ENCODE assay signal across 11 cellular contexts in the genomic region with DNA sequence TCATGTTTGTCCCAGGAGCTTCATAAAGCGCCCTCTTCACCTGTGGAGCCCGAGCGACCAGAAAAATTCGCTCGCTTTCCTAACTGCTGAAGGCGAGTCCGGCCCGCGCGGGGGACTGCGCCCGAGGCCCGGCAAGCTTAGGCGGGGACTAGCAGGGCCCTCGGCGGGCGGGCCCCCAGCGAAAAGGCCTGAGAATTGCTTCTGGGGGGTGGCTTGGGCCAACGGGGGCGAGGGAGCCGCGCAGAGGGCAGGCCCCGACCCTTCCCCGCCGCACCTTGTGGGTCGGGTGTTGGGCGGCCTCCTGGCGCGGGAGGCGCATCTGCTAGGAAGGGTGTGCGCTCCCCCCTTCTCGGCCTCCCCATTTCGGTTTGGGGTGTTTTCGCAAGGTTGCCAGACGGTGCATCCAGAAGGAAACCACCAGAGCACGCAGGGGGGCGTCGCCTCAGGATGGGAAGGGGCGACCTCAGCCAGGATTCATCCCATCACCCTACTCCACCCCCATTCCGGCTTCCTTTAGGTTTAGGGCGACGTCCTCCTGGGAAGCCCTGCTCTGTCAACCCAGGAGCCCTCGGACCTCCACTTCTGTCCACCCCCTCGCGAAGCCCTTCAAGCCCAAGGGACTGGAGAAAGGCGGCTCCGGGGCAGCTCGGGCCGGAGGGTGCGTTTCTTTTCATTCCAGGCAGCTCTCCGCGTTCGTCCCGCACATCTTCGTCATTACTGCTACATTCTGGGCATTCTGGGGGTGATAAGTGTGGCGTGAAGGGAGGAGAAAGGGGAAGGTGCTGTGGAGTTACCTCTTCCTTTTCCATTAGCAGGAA. TPM values are rescaled to one million over a fixed set of nuclear protein-coding genes. Genes with fewer than 3 reads are reported as not detected.
DNase-seq lines count a peak whose midpoint lies in the region; ATAC-seq and TF ChIP-seq lines count a peak whose summit lies in the region.
"Had no signal": no experiment of that assay in that cellular context is flagged by ENCODE, and none has a peak within 500 bp of the region (broad histone marks: within the 10 kb centered on the region; RNA-seq: fewer than 3 reads in every experiment).

No MANE protein-coding gene starts in this region.

- peaks cover 11% of the 10 kb centered on the region for H3K36me3 Mint-ChIP-seq in activated CD4-positive, alpha-beta T cell treated with anti-CD3 and anti-CD28 coated beads, Interleukin-2, amount 10 ng/mL, durations not matched to agents 7 days and 5 days (ENCODE audit: low read depth)
- H3K36me3 Mint-ChIP-seq in endothelial cell (ENCODE audit: low read depth, unreplicated experiment) (peaks cover 6% of the 10 kb centered on the region), neural progenitor cell (peaks cover 10% of the 10 kb centered on the region)

- H3K9me3 Mint-ChIP-seq in activated CD4-positive, alpha-beta T cell treated with anti-CD3 and anti-CD28 coated beads, Interleukin-2, amount 10 ng/mL, durations not matched to agents 7 days and 5 days, result no peaks in the 10 kb centered on the region
- no peaks in the 10 kb centered on the region for H3K9me3 Mint-ChIP-seq in endothelial cell (ENCODE audit: unreplicated experiment)
- H3K9me3 Mint-ChIP-seq in neural progenitor cell, result no peaks in the 10 kb centered on the region

- peak overlapping the region; percentile 78 for H3K4me2 ChIP-seq in neural progenitor cell

- peak overlapping the region; percentile 41 for H3K4me3 Mint-ChIP-seq in activated CD4-positive, alpha-beta T cell treated with anti-CD3 and anti-CD28 coated beads, Interleukin-2, amount 10 ng/mL, durations not matched to agents 7 days and 5 days
- peak overlapping the region; percentile 83 for H3K4me3 Mint-ChIP-seq in endothelial cell (ENCODE audit: unreplicated experiment)
- H3K4me3 Mint-ChIP-seq in neural progenitor cell, result peak overlapping the region; percentile 75

- peaks cover 50% of the 10 kb centered on the region for H4K20me1 ChIP-seq in neural progenitor cell (ENCODE audit: low read depth)

- DNase-seq in activated CD4-positive, alpha-beta T cell treated with anti-CD3 and anti-CD28 coated beads, Interleukin-2, amount 10 ng/mL, durations not matched to agents 7 days and 5 days, result no peak
- no peak for DNase-seq in activated CD4-positive, alpha-beta T cell treated with anti-CD3 and anti-CD28 coated beads for 1 hour
- DNase-seq in endothelial cell (ENCODE audit: low spot score), result peak; percentile 25
- DNase-seq in neural progenitor cell (ENCODE audit: low spot score), result peak; percentile 57
- DNase-seq in GM19238 (ENCODE audit: insufficient read length, low spot score), result no peak
- DNase-seq: NCI-H1105 treated with DMSO at 0.1 percent for 48 hours, NCI-H69, SIG-M5 had no signal

- peaks cover 11% of the 10 kb centered on the region; the same call in 1 of the 2 replicates for H3K36me3 ChIP-seq in HUES64 (ENCODE audit: insufficient read depth, low read length)
- H3K36me3 ChIP-seq in neural progenitor cell, result no peaks in the 10 kb centered on the region

- H3K27me3 ChIP-seq in HUES64 (ENCODE audit: insufficient read depth, low read length), result peaks cover 74% of the 10 kb centered on the region
- H3K27me3 ChIP-seq in neural progenitor cell, result peaks cover 81% of the 10 kb centered on the region

- H3K79me2 ChIP-seq in neural progenitor cell (ENCODE audit: low read depth), result no peaks in the 10 kb centered on the region

- under 1% methylated on average over 56 of the region's 56 CpGs for WGBS in HUES64

- H3K9ac ChIP-seq in HUES64 (ENCODE audit: low read depth, low read length) (no peak overlapping the region), neural progenitor cell (no peak overlapping the region)

- H3K9me3 ChIP-seq in HUES64 (ENCODE audit: insufficient read depth, low read depth, low read length) (no peaks in the 10 kb centered on the region), neural progenitor cell (ENCODE audit: low read depth) (no peaks in the 10 kb centered on the region)

- peaks cover 54% of the 10 kb centered on the region for H3K4me1 ChIP-seq in HUES64 (ENCODE audit: insufficient read depth, low read length)
- peaks cover 27% of the 10 kb centered on the region for H3K4me1 ChIP-seq in neural progenitor cell

- H2AFZ ChIP-seq in neural progenitor cell (replicated peaks), result peak overlapping the region; percentile 58

- TF ChIP-seq CTCF in endothelial cell (IDR thresholded peaks at IDR 0.05; ENCODE audit: unreplicated experiment), result no peak
- no peak for TF ChIP-seq CTCF in neural progenitor cell (IDR thresholded peaks at IDR 0.05)

- peak overlapping the region; percentile 47 for H3K4me3 ChIP-seq in HUES64 (ENCODE audit: low read length)
- H3K4me3 ChIP-seq in neural progenitor cell, result peak overlapping the region; percentile 44

- H3K27me3 Mint-ChIP-seq in activated CD4-positive, alpha-beta T cell treated with anti-CD3 and anti-CD28 coated beads, Interleukin-2, amount 10 ng/mL, durations not matched to agents 7 days and 5 days, result peaks cover 55% of the 10 kb centered on the region
- peaks cover 38% of the 10 kb centered on the region for H3K27me3 Mint-ChIP-seq in endothelial cell (ENCODE audit: unreplicated experiment)
- H3K27me3 Mint-ChIP-seq in neural progenitor cell (ENCODE audit: insufficient read depth, low read depth), result peaks cover 47% of the 10 kb centered on the region

- no peak overlapping the region for H3K27ac ChIP-seq in HUES64 (ENCODE audit: low read depth, low read length)
- H3K27ac ChIP-seq in neural progenitor cell, result no peak overlapping the region

- no peak overlapping the region for H3K27ac Mint-ChIP-seq in activated CD4-positive, alpha-beta T cell treated with anti-CD3 and anti-CD28 coated beads, Interleukin-2, amount 10 ng/mL, durations not matched to agents 7 days and 5 days
- H3K27ac Mint-ChIP-seq in endothelial cell (ENCODE audit: unreplicated experiment) (no peak overlapping the region), neural progenitor cell (no peak overlapping the region)

- no peak for ATAC-seq in GM19035 (IDR thresholded peaks at IDR 0.05; ENCODE audit: unreplicated experiment)
- no peak for ATAC-seq in HG02885 (IDR thresholded peaks at IDR 0.05; ENCODE audit: poor library complexity, unreplicated experiment)

- peaks cover 42% of the 10 kb centered on the region for H3F3A ChIP-seq in neural progenitor cell (ENCODE audit: low read depth)

- CTCF ChIA-PET in activated CD4-positive, alpha-beta T cell treated with anti-CD3 and anti-CD28 coated beads, Interleukin-2, amount 10 ng/mL, durations not matched to agents 7 days and 5 days (lab: Charles Lee), result interaction anchor here (1.0 to 5.7 kb wide), 4 partner anchors 19 to 1749 kb away, joined by 3 to 42 read pairs (median 4); a partner anchor contains a TSS

- POLR2A ChIA-PET in activated CD4-positive, alpha-beta T cell treated with anti-CD3 and anti-CD28 coated beads, Interleukin-2, amount 10 ng/mL, durations not matched to agents 7 days and 5 days (lab: Charles Lee), result no interaction called here

- peaks cover 36% of the 10 kb centered on the region for H3K4me1 Mint-ChIP-seq in activated CD4-positive, alpha-beta T cell treated with anti-CD3 and anti-CD28 coated beads, Interleukin-2, amount 10 ng/mL, durations not matched to agents 7 days and 5 days
- H3K4me1 Mint-ChIP-seq in endothelial cell (ENCODE audit: unreplicated experiment), result peaks cover 31% of the 10 kb centered on the region
- H3K4me1 Mint-ChIP-seq in neural progenitor cell, result peaks cover 43% of the 10 kb centered on the region

RNA-seq across cellular contexts. Expression of a gene that starts 9.1 kb away (rescaled TPM):
- total RNA-seq in activated CD4-positive, alpha-beta T cell treated with anti-CD3 and anti-CD28 coated beads, Interleukin-2, amount 10 ng/mL, durations not matched to agents 7 days and 5 days, result not detected
- polyA plus RNA-seq in HUES64 (2013, experiment 1 of 2), result 0.45 TPM
- polyA plus RNA-seq in HUES64 (2013, experiment 2 of 2), result 0.89 TPM
- total RNA-seq in endothelial cell (ENCODE audit: unreplicated experiment), result 0.31 TPM
- not detected in 2 replicates for total RNA-seq in neural progenitor cell (ENCODE audit: low replicate concordance)

RNA-seq across cellular contexts. Expression of a gene that starts 51.7 kb away (rescaled TPM):
- 10 to 100 TPM; 16.8 to 16.9 TPM for total RNA-seq in activated CD4-positive, alpha-beta T cell treated with anti-CD3 and anti-CD28 coated beads, Interleukin-2, amount 10 ng/mL, durations not matched to agents 7 days and 5 days
- polyA plus RNA-seq in HUES64 (2013, experiment 1 of 2), result 10.7 TPM
- 12.7 TPM for polyA plus RNA-seq in HUES64 (2013, experiment 2 of 2)
- 21.1 TPM for total RNA-seq in endothelial cell (ENCODE audit: unreplicated experiment)
- 31.0 and 32.4 TPM in 2 replicates for total RNA-seq in neural progenitor cell (ENCODE audit: low replicate concordance)

Comparison
In these comparisons a context has a peak if more than half of its experiments do, and no peak if none do; other contexts are left out.
1. DNase-seq: peak in endothelial cell (single experiment) and neural progenitor cell (single experiment); none in activated CD4-positive, alpha-beta T cell treated with anti-CD3 and anti-CD28 coated beads, Interleukin-2, amount 10 ng/mL, durations not matched to agents 7 days and 5 days (single experiment), activated CD4-positive, alpha-beta T cell treated with anti-CD3 and anti-CD28 coated beads for 1 hour (single experiment) and GM19238 (single experiment).
2. Peak in every context shown above with its lines, with median percentiles within 50 percentile points of each other: H3K4me3 Mint-ChIP-seq.